In genomic region chr21:39085843-39086415, GRCh38 we compare ENCODE assay signal across 17 cellular contexts.
DNase-seq lines count a peak whose midpoint lies in the region; ATAC-seq and TF ChIP-seq lines count a peak whose summit lies in the region.
"Had no signal": no experiment of that assay in that cellular context is flagged by ENCODE, and none has a peak within 500 bp of the region (broad histone marks: within the 10 kb centered on the region; RNA-seq: fewer than 3 reads in every experiment).

No MANE protein-coding gene starts in this region.

- no peaks in the 10 kb centered on the region for H3K36me3 ChIP-seq in spleen

- peaks cover 0 to 69% (median 15%) of the 10 kb centered on the region in 6 donors for H3K4me1 ChIP-seq in spleen

- POLR2A ChIA-PET in RWPE1 (lab: Yijun Ruan, JAX; ENCODE audit: low non-redundant PET), result no interaction called here

- intact Hi-C loops in Right ventricle myocardium superior (cut with DNase I), result loop anchor here (5.0 kb wide), 1 partner anchor 279 kb away; the partner anchor contains the start of gene ETS2
- intact Hi-C loops in left cardiac atrium (cut with DNase I), result loop anchor here in 1 of 2 donors (5.0 kb wide), 1 partner anchor 174 kb away; no protein-coding TSS in a partner anchor
- intact Hi-C loops in left ventricle myocardium superior (cut with micrococcal nuclease), result no loop called here
- intact Hi-C loops in spleen (cut with DNase I; ENCODE audit: low total_unique reads), result no loop called here

- H3K4me3 ChIP-seq in spleen (no peak overlapping the region), foreskin fibroblast (ENCODE audit: low read depth in 1 of 2, low read length in 2 of 2) (no peak overlapping the region)

- 82 to 94% (median 91%) methylated on average over 6 of the region's 6 CpGs for WGBS in spleen, 5 donors

- TF ChIP-seq CTCF in RWPE1 (conservative IDR thresholded peaks at IDR 0.05; ENCODE audit: low read depth), result no peak
- no peak for TF ChIP-seq CTCF in spleen (IDR thresholded peaks at IDR 0.05 in 8 of 11, conservative IDR thresholded peaks at IDR 0.05 in 3 of 11)
- no peak for TF ChIP-seq CTCF in foreskin fibroblast (IDR thresholded peaks at IDR 0.05; ENCODE audit: low read depth, low read length)

- H3K27ac ChIP-seq in RWPE1 (peak overlapping the region; percentile 10), spleen (peak overlapping the region in 6 of 8 donors; percentile 77 to 94 (median 86))

- DNase-seq in Right ventricle myocardium superior (no peak), left cardiac atrium (no peak), RWPE1 (ENCODE audit: low spot score) (no peak), left ventricle myocardium superior (no peak), spleen (no peak), medulla oblongata (ENCODE audit: extremely low spot score) (no peak), foreskin fibroblast (no peak)
- DNase-seq: DMS53; GDM1; MM.1S; NCI-H1048; NCI-H1417 treated with DMSO at 0.1 percent for 48 hours; NCI-H187; NCI-H2107; NK-92 treated with Interleukin-12 subunit alpha and Interleukin-12 subunit beta, amount 100 ng/mL, for 24 hours had no signal

- CTCF ChIA-PET in RWPE1 (lab: Yijun Ruan, JAX), result interaction anchor here (0.6 kb wide), 1 partner anchor 80 kb away, joined by 3 read pairs; no protein-coding TSS in a partner anchor

- no peaks in the 10 kb centered on the region for H3K9me3 ChIP-seq in spleen

- ATAC-seq in Right ventricle myocardium superior (ENCODE audit: poor library complexity) (peak; percentile 19), left cardiac atrium (no peak), left ventricle myocardium superior (peak; percentile 22), HG02798 (IDR thresholded peaks at IDR 0.05; ENCODE audit: poor library complexity, unreplicated experiment) (no peak)
- ATAC-seq: Panc1 had no signal

- no peaks in the 10 kb centered on the region for H3K27me3 ChIP-seq in spleen (replicated peaks in 1 of 7)

- TF ChIP-seq POLR2A in spleen (IDR thresholded peaks at IDR 0.05), result no peak

Comparison
In these comparisons a context has a peak if more than half of its experiments do, and no peak if none do; other contexts are left out.
1. ATAC-seq: peak in Right ventricle myocardium superior (single experiment) and left ventricle myocardium superior (single experiment); none in left cardiac atrium (0 of 2) and HG02798 (single experiment).